In genomic region chr1:225544924-225545323, GRCh38 we compare ENCODE assay signal across 30 cellular contexts.
DNase-seq lines count a peak whose midpoint lies in the region; ATAC-seq, FAIRE-seq and TF ChIP-seq lines count a peak whose summit lies in the region.
"Had no signal": no experiment of that assay in that cellular context is flagged by ENCODE, and none has a peak within 500 bp of the region (broad histone marks: within the 10 kb centered on the region; RNA-seq: fewer than 3 reads in every experiment).

No MANE protein-coding gene starts in this region.

- FAIRE-seq in D721Med (lab: Jason Lieb, UNC) = peak; percentile 56
- FAIRE-seq: HTR-8/SVneo had no signal

- TF ChIP-seq CTCF in D721Med (IDR thresholded peaks at IDR 0.05; ENCODE audit: insufficient read depth, missing control alignments) (no peak), chondrocyte (IDR thresholded peaks at IDR 0.05) (no peak), adrenal gland (IDR thresholded peaks at IDR 0.05) (no peak)

- H3K9me3 Mint-ChIP-seq in chondrocyte (ENCODE audit: low read depth) = no peaks in the 10 kb centered on the region
- H3K9me3 Mint-ChIP-seq: activated CD8-positive, alpha-beta T cell treated with anti-CD3 and anti-CD28 coated beads for 36 hours; activated naive CD4-positive, alpha-beta T cell treated with anti-CD3 and anti-CD28 coated beads for 36 hours; CD4-positive, alpha-beta memory T cell; immature natural killer cell; memory B cell; neural crest cell; stimulated activated naive CD8-positive, alpha-beta T cell treated with anti-CD3 and anti-CD28 coated beads, Interleukin-15, amount 100 ng/mL, for 72 hours had no signal

- H3K27ac Mint-ChIP-seq in chondrocyte (ENCODE audit: unreplicated experiment) = peak overlapping the region; percentile 71
- H3K27ac Mint-ChIP-seq: activated CD4-positive, alpha-beta T cell treated with anti-CD3 and anti-CD28 coated beads for 36 hours; activated CD8-positive, alpha-beta T cell treated with anti-CD3 and anti-CD28 coated beads for 36 hours; activated naive CD4-positive, alpha-beta T cell treated with anti-CD3 and anti-CD28 coated beads for 36 hours; B cell; CD4-positive, alpha-beta memory T cell; immature natural killer cell; memory B cell; stimulated activated naive CD8-positive, alpha-beta T cell treated with anti-CD3 and anti-CD28 coated beads, Interleukin-15, amount 100 ng/mL, for 72 hours had no signal

- 70 to 90% (median 79%) methylated on average over 1 of the region's 1 CpG for whole genome bisulfite sequencing in adrenal gland, 4 donors

- ATAC-seq in GM18498 (IDR thresholded peaks at IDR 0.05; ENCODE audit: unreplicated experiment) = no peak
- ATAC-seq: activated CD4-positive, alpha-beta T cell treated with anti-CD3 and anti-CD28 coated beads for 36 hours; activated CD8-positive, alpha-beta T cell treated with anti-CD3 and anti-CD28 coated beads for 36 hours; right lobe of liver; stimulated activated naive CD8-positive, alpha-beta T cell treated with anti-CD3 and anti-CD28 coated beads, Interleukin-15, amount 100 ng/mL, for 72 hours had no signal

- no peaks in the 10 kb centered on the region for H3K36me3 ChIP-seq in adrenal gland (replicated peaks in 1 of 2)
- H3K36me3 ChIP-seq: brain microvascular endothelial cell, Peyer's patch, right lobe of liver had no signal

- H3K27me3 ChIP-seq in adrenal gland = no peaks in the 10 kb centered on the region
- H3K27me3 ChIP-seq: brain microvascular endothelial cell, Peyer's patch, right lobe of liver had no signal

- H3K27ac ChIP-seq in adrenal gland = no peak overlapping the region
- H3K27ac ChIP-seq: brain microvascular endothelial cell, epithelial cell of prostate, parathyroid adenoma, Peyer's patch, right lobe of liver had no signal

- no peaks in the 10 kb centered on the region for H3K9me3 ChIP-seq in adrenal gland (replicated peaks in 1 of 3)
- H3K9me3 ChIP-seq: Peyer's patch, right lobe of liver had no signal

- intact Hi-C loops in adrenal gland (cut with DNase I) = no loop called here

- peaks cover 5% of the 10 kb centered on the region for H3K36me3 Mint-ChIP-seq in chondrocyte (ENCODE audit: low read depth)
- H3K36me3 Mint-ChIP-seq: CD4-positive, alpha-beta memory T cell; immature natural killer cell; memory B cell had no signal

- no peak overlapping the region for H3K4me3 Mint-ChIP-seq in chondrocyte (ENCODE audit: unreplicated experiment)
- H3K4me3 Mint-ChIP-seq: activated CD4-positive, alpha-beta T cell treated with anti-CD3 and anti-CD28 coated beads for 36 hours; activated CD8-positive, alpha-beta T cell treated with anti-CD3 and anti-CD28 coated beads for 36 hours; activated naive CD4-positive, alpha-beta T cell treated with anti-CD3 and anti-CD28 coated beads for 36 hours; B cell; CD4-positive, alpha-beta memory T cell; immature natural killer cell; memory B cell; neural crest cell; stimulated activated naive CD8-positive, alpha-beta T cell treated with anti-CD3 and anti-CD28 coated beads, Interleukin-15, amount 100 ng/mL, for 72 hours had no signal

- no peak overlapping the region for H3K4me3 ChIP-seq in adrenal gland
- H3K4me3 ChIP-seq: Peyer's patch, right lobe of liver had no signal

- no peak for TF ChIP-seq POLR2A in adrenal gland (IDR thresholded peaks at IDR 0.05)

- peaks cover 83% of the 10 kb centered on the region for H3K4me1 Mint-ChIP-seq in chondrocyte (ENCODE audit: low read depth)
- H3K4me1 Mint-ChIP-seq: immature natural killer cell had no signal

- no peak for DNase-seq in D721Med (ENCODE audit: insufficient read length, low spot score)
- DNase-seq in NCI-H1930 (lab: John Stamatoyannopoulos, UW) = peak; percentile 68 to 71
- no peak for DNase-seq in chondrocyte (ENCODE audit: low spot score)
- peak; percentile 54 for DNase-seq in pons (ENCODE audit: low spot score)
- DNase-seq in adrenal gland = no peak
- DNase-seq in islet precursor cell = no peak
- DNase-seq in NCI-H526 treated with DMSO at 0.1 percent for 48 hours (lab: John Stamatoyannopoulos, UW) = no peak
- DNase-seq: ACHN; activated CD4-positive, alpha-beta T cell treated with anti-CD3 and anti-CD28 coated beads for 36 hours; activated CD8-positive, alpha-beta T cell treated with anti-CD3 and anti-CD28 coated beads for 36 hours; activated naive CD4-positive, alpha-beta T cell treated with anti-CD3 and anti-CD28 coated beads for 36 hours; brain microvascular endothelial cell; CD4-positive, alpha-beta memory T cell; immature natural killer cell; NCI-H1092 treated with DMSO at 0.1 percent for 48 hours; NCI-H510A treated with DMSO at 0.1 percent for 48 hours; Peyer's patch; right lobe of liver; SHP77; stimulated activated CD4-positive, alpha-beta T cell treated with anti-CD3 and anti-CD28 coated beads, Interleukin-12 subunit alpha, Interleukin-12 subunit beta, amount 100 ng/mL, for 4 hours; stimulated activated CD4-positive, alpha-beta T cell treated with anti-CD3 and anti-CD28 coated beads, Interleukin-2, amount 100 ng/mL, for 48 hours; stimulated activated naive CD8-positive, alpha-beta T cell treated with anti-CD3 and anti-CD28 coated beads, Interleukin-15, amount 100 ng/mL, for 72 hours; trophoblast cell had no signal

- peaks cover 4 to 8% of the 10 kb centered on the region in 2 donors for H3K4me1 ChIP-seq in adrenal gland (replicated peaks in 1 of 2)
- H3K4me1 ChIP-seq: parathyroid adenoma, Peyer's patch, right lobe of liver had no signal

- no peaks in the 10 kb centered on the region for H3K27me3 Mint-ChIP-seq in chondrocyte (ENCODE audit: low read depth)
- H3K27me3 Mint-ChIP-seq: activated CD4-positive, alpha-beta T cell treated with anti-CD3 and anti-CD28 coated beads for 36 hours; activated CD8-positive, alpha-beta T cell treated with anti-CD3 and anti-CD28 coated beads for 36 hours; B cell; memory B cell had no signal

Comparison
In these comparisons a context has a peak if more than half of its experiments do, and no peak if none do; other contexts are left out.
1. DNase-seq: peak in NCI-H1930 (2 of 2) and pons (single experiment); none in D721Med (single experiment), chondrocyte (single experiment), adrenal gland (0 of 7), islet precursor cell (single experiment) and NCI-H526 treated with DMSO at 0.1 percent for 48 hours (single experiment).